ENCODE assay signal across 1 cellular context in genomic region chr7:2613926-2614613, GRCh38.
TF ChIP-seq lines count a peak whose summit lies in the region.

No MANE protein-coding gene starts in this region.

TF ChIP-seq in GM23338, 12 proteins besides CTCF, POLR2A, EP300 and RAD21 (continued from another document):
- TF ChIP-seq, protein P1, sequence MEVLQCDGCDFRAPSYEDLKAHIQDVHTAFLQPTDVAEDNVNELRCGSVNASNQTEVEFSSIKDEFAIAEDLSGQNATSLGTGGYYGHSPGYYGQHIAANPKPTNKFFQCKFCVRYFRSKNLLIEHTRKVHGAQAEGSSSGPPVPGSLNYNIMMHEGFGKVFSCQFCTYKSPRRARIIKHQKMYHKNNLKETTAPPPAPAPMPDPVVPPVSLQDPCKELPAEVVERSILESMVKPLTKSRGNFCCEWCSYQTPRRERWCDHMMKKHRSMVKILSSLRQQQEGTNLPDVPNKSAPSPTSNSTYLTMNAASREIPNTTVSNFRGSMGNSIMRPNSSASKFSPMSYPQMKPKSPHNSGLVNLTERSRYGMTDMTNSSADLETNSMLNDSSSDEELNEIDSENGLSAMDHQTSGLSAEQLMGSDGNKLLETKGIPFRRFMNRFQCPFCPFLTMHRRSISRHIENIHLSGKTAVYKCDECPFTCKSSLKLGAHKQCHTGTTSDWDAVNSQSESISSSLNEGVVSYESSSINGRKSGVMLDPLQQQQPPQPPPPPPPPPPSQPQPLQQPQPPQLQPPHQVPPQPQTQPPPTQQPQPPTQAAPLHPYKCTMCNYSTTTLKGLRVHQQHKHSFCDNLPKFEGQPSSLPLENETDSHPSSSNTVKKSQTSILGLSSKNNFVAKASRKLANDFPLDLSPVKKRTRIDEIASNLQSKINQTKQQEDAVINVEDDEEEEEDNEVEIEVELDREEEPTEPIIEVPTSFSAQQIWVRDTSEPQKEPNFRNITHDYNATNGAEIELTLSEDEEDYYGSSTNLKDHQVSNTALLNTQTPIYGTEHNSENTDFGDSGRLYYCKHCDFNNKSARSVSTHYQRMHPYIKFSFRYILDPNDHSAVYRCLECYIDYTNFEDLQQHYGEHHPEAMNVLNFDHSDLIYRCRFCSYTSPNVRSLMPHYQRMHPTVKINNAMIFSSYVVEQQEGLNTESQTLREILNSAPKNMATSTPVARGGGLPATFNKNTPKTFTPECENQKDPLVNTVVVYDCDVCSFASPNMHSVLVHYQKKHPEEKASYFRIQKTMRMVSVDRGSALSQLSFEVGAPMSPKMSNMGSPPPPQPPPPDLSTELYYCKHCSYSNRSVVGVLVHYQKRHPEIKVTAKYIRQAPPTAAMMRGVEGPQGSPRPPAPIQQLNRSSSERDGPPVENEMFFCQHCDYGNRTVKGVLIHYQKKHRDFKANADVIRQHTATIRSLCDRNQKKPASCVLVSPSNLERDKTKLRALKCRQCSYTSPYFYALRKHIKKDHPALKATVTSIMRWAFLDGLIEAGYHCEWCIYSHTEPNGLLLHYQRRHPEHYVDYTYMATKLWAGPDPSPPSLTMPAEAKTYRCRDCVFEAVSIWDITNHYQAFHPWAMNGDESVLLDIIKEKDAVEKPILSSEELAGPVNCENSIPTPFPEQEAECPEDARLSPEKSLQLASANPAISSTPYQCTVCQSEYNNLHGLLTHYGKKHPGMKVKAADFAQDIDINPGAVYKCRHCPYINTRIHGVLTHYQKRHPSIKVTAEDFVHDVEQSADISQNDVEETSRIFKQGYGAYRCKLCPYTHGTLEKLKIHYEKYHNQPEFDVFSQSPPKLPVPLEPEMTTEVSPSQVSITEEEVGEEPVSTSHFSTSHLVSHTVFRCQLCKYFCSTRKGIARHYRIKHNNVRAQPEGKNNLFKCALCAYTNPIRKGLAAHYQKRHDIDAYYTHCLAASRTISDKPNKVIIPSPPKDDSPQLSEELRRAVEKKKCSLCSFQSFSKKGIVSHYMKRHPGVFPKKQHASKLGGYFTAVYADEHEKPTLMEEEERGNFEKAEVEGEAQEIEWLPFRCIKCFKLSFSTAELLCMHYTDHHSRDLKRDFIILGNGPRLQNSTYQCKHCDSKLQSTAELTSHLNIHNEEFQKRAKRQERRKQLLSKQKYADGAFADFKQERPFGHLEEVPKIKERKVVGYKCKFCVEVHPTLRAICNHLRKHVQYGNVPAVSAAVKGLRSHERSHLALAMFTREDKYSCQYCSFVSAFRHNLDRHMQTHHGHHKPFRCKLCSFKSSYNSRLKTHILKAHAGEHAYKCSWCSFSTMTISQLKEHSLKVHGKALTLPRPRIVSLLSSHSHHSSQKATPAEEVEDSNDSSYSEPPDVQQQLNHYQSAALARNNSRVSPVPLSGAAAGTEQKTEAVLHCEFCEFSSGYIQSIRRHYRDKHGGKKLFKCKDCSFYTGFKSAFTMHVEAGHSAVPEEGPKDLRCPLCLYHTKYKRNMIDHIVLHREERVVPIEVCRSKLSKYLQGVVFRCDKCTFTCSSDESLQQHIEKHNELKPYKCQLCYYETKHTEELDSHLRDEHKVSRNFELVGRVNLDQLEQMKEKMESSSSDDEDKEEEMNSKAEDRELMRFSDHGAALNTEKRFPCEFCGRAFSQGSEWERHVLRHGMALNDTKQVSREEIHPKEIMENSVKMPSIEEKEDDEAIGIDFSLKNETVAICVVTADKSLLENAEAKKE (CRISPR knock-in tag; IDR thresholded peaks at IDR 0.05), result no peak
- TF ChIP-seq EZH2 (IDR thresholded peaks at IDR 0.05; ENCODE audit: low read depth, unreplicated experiment) (no peak), ZNF331 (CRISPR knock-in tag; IDR thresholded peaks at IDR 0.05; ENCODE audit: low read depth) (no peak), JUNB (IDR thresholded peaks at IDR 0.05; ENCODE audit: unreplicated experiment) (no peak), ZNF114 (CRISPR knock-in tag; IDR thresholded peaks at IDR 0.05) (no peak), STAT1 (IDR thresholded peaks at IDR 0.05; ENCODE audit: unreplicated experiment) (no peak)
- TF ChIP-seq, protein P2, sequence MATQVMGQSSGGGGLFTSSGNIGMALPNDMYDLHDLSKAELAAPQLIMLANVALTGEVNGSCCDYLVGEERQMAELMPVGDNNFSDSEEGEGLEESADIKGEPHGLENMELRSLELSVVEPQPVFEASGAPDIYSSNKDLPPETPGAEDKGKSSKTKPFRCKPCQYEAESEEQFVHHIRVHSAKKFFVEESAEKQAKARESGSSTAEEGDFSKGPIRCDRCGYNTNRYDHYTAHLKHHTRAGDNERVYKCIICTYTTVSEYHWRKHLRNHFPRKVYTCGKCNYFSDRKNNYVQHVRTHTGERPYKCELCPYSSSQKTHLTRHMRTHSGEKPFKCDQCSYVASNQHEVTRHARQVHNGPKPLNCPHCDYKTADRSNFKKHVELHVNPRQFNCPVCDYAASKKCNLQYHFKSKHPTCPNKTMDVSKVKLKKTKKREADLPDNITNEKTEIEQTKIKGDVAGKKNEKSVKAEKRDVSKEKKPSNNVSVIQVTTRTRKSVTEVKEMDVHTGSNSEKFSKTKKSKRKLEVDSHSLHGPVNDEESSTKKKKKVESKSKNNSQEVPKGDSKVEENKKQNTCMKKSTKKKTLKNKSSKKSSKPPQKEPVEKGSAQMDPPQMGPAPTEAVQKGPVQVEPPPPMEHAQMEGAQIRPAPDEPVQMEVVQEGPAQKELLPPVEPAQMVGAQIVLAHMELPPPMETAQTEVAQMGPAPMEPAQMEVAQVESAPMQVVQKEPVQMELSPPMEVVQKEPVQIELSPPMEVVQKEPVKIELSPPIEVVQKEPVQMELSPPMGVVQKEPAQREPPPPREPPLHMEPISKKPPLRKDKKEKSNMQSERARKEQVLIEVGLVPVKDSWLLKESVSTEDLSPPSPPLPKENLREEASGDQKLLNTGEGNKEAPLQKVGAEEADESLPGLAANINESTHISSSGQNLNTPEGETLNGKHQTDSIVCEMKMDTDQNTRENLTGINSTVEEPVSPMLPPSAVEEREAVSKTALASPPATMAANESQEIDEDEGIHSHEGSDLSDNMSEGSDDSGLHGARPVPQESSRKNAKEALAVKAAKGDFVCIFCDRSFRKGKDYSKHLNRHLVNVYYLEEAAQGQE (IDR thresholded peaks at IDR 0.05; ENCODE audit: unreplicated experiment), result no peak
- TF ChIP-seq, protein P3, sequence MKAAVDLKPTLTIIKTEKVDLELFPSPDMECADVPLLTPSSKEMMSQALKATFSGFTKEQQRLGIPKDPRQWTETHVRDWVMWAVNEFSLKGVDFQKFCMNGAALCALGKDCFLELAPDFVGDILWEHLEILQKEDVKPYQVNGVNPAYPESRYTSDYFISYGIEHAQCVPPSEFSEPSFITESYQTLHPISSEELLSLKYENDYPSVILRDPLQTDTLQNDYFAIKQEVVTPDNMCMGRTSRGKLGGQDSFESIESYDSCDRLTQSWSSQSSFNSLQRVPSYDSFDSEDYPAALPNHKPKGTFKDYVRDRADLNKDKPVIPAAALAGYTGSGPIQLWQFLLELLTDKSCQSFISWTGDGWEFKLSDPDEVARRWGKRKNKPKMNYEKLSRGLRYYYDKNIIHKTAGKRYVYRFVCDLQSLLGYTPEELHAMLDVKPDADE (IDR thresholded peaks at IDR 0.05), result no peak
